18 cellular contexts compared by ENCODE assay signal in the genomic region with DNA sequence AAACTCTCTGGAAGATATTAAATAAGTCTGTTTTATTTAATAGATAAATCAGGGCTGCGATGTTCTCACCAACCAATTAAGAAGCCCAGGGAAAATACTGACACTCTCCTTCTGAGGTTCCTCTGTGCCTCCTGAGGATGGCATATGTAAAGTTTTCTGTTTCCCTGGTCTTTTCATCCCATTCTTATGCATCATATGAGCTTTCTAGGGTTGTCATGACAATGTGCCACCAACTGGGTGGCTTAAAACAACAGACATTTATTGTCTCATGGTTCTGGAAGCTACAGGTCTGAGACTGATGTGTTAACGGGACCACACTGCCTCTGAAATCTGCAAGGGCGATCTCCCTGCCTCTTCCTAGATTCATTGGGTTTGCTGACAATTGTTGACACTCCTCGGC.
DNase-seq lines count a peak whose midpoint lies in the region.
"Had no signal": no experiment of that assay in that cellular context is flagged by ENCODE, and none has a peak within 500 bp of the region (broad histone marks: within the 10 kb centered on the region; RNA-seq: fewer than 3 reads in every experiment).

No MANE protein-coding gene starts in this region.

- H3K4me1 ChIP-seq in NT2/D1 (ENCODE audit: insufficient read depth, insufficient read length) (peaks cover 2% of the 10 kb centered on the region), mesendoderm (ENCODE audit: control insufficient read depth, low read depth, low read length) (no peaks in the 10 kb centered on the region)

- no peak overlapping the region for H2AK5ac ChIP-seq in mesendoderm (ENCODE audit: low read length)

- H3K9me3 ChIP-seq in NT2/D1 (ENCODE audit: insufficient read depth, low read length), result no peaks in the 10 kb centered on the region

- H2BK5ac ChIP-seq in mesendoderm (ENCODE audit: low read length), result no peak overlapping the region

- no peak overlapping the region for H3K27ac ChIP-seq in mesendoderm (ENCODE audit: low read depth, low read length)
- H3K27ac ChIP-seq: 22Rv1 had no signal

- no peaks in the 10 kb centered on the region for H3K79me2 ChIP-seq in mesendoderm (ENCODE audit: control insufficient read depth, insufficient read depth, low read length)

- H3K23ac ChIP-seq in mesendoderm (ENCODE audit: low read length), result no peak overlapping the region

- DNase-seq in NCI-H345 (lab: John Stamatoyannopoulos, UW), result peak; percentile 1
- DNase-seq in NCI-H345 treated with DMSO at 0.1 percent for 48 hours (lab: John Stamatoyannopoulos, UW; ENCODE audit: unreplicated experiment), result no peak
- peak; percentile 82 for DNase-seq in NT2/D1 (ENCODE audit: low read depth, low spot score)
- peak; percentile 16 for DNase-seq in iPS DF 4.7 (ENCODE audit: extremely low read depth, low spot score)
- peak; percentile 13 for DNase-seq in mesendoderm
- DNase-seq in NCI-H2081 treated with DMSO at 0.1 percent for 48 hours (lab: John Stamatoyannopoulos, UW), result no peak
- no peak for DNase-seq in NCI-H774 (lab: John Stamatoyannopoulos, UW)
- DNase-seq in stimulated activated CD4-positive, alpha-beta T cell treated with anti-CD3 and anti-CD28 coated beads, Interleukin-2, amount 100 ng/mL, for 24 hours, result no peak
- DNase-seq: ACHN, GOT3, NCI-H1092, NCI-H187 treated with DMSO at 0.1 percent for 48 hours, NCI-H2107, NCI-H446 treated with DMSO at 0.1 percent for 48 hours, NCI-H526, Right ventricle myocardium superior, RPMI8226 had no signal

- WGBS in mesendoderm (ENCODE audit: extremely low coverage, insufficient coverage, low lambda C conversion rate), result no CpG with 5 or more reads among the region's 4 CpGs

- no peak overlapping the region for H3K4me2 ChIP-seq in mesendoderm (ENCODE audit: low read length)

- no peak overlapping the region for H4K5ac ChIP-seq in mesendoderm (ENCODE audit: low read length)

- H3K79me1 ChIP-seq in mesendoderm (ENCODE audit: low read length), result no peaks in the 10 kb centered on the region

- H2BK15ac ChIP-seq in mesendoderm (replicated peaks; ENCODE audit: low read depth), result no peak overlapping the region

- no peak overlapping the region for H3K4me3 ChIP-seq in NT2/D1 (ENCODE audit: insufficient read length, low read depth)
- no peak overlapping the region for H3K4me3 ChIP-seq in mesendoderm (ENCODE audit: low read length)

- H3K9ac ChIP-seq in NT2/D1 (ENCODE audit: insufficient read length, low read depth) (no peak overlapping the region), mesendoderm (ENCODE audit: low read length) (no peak overlapping the region)

- H3K4ac ChIP-seq in mesendoderm (ENCODE audit: low read depth, low read length), result no peak overlapping the region

- H3K27me3 ChIP-seq in NT2/D1 (ENCODE audit: insufficient read depth, insufficient read length) (no peaks in the 10 kb centered on the region), mesendoderm (ENCODE audit: insufficient read depth, low read length, poor library complexity) (no peaks in the 10 kb centered on the region)

- no peak overlapping the region for H3K18ac ChIP-seq in mesendoderm (ENCODE audit: low read length)

- no peak overlapping the region for H4K8ac ChIP-seq in mesendoderm (ENCODE audit: low read depth, low read length)

- H2BK120ac ChIP-seq in mesendoderm (ENCODE audit: low read depth, low read length), result no peak overlapping the region

- H3K36me3 ChIP-seq in NT2/D1 (ENCODE audit: insufficient read depth, insufficient read length, low read length) (no peaks in the 10 kb centered on the region), mesendoderm (ENCODE audit: control insufficient read depth, insufficient read depth, low read length) (no peaks in the 10 kb centered on the region)

- H3K56ac ChIP-seq in mesendoderm (ENCODE audit: low read length), result no peak overlapping the region

Comparison
In these comparisons a context has a peak if more than half of its experiments do, and no peak if none do; other contexts are left out.
1. DNase-seq: peak in NCI-H345 (single experiment), NT2/D1 (single experiment), iPS DF 4.7 (single experiment) and mesendoderm (single experiment); none in NCI-H345 treated with DMSO at 0.1 percent for 48 hours (single experiment), NCI-H2081 treated with DMSO at 0.1 percent for 48 hours (single experiment), NCI-H774 (single experiment) and stimulated activated CD4-positive, alpha-beta T cell treated with anti-CD3 and anti-CD28 coated beads, Interleukin-2, amount 100 ng/mL, for 24 hours (0 of 2).